Comparison of ENCODE assay signal across 18 cellular contexts in the genomic region with DNA sequence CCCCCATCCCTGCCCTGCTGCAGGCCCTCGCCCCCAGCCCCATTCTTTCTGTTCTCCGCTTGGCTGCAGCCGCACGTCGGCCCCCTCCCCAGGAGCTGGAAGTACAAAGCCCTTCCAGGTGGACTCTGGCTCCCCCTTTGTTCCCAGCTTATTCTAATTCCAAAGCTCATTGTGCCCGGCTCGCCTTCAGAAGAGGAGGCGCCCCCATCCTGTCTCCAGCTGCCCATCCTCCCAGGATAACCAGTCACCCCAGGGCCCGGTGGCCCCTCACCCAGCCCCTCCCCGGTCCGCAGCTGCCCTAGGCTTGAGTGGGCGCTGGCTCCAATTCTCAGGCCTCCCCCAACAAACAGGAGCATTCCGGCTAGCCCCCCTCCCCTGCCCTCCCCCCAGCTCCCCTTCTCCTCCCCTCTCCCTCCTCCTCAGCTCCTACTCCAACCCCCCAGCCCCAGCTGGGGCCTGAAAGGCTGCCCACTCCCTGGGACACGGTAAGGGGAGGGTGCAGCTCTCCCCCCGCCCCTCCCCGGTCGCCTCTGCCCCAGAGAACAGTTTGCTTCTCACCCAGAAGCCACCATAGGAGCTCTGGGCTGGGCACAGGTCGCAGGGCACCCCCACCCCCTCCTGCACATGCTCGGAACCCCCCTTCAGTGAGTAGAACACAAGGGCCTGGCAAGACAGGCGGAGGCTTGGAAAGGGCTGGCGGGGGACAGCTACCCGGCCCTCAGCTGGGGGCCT. TPM values are rescaled to one million over a fixed set of nuclear protein-coding genes. Genes with fewer than 3 reads are reported as not detected.
A peak's percentile ranks its signal among the peaks of the same experiment; 100 is the strongest.
DNase-seq lines count a peak whose midpoint lies in the region; ATAC-seq and TF ChIP-seq lines count a peak whose summit lies in the region.
"Had no signal": no experiment of that assay in that cellular context is flagged by ENCODE, and none has a peak within 500 bp of the region (broad histone marks: within the 10 kb centered on the region; RNA-seq: fewer than 3 reads in every experiment).

No MANE protein-coding gene starts in this region.

- no peak for TF ChIP-seq CTCF in coronary artery (IDR thresholded peaks at IDR 0.05)
- no peak for TF ChIP-seq CTCF in neural progenitor cell (IDR thresholded peaks at IDR 0.05)

- H4K20me1 ChIP-seq in neural progenitor cell (ENCODE audit: low read depth), result peaks cover 8% of the 10 kb centered on the region

- no peak for ATAC-seq in GM21529 (IDR thresholded peaks at IDR 0.05; ENCODE audit: unreplicated experiment)
- ATAC-seq: activated naive CD8-positive, alpha-beta T cell treated with anti-CD3 and anti-CD28 coated beads, Interleukin-2, amount 50 U/mL, for 24 hours; left cardiac atrium; Panc1; right lobe of liver; stimulated activated memory B cell treated with anti-CD40 and anti-IgM and Interleukin-4, amounts not matched to agents 10 μg/mL and 1 μg/mL and 100 μg/mL, for 72 hours had no signal

- H3K4me3 Mint-ChIP-seq in neural progenitor cell, result peak overlapping the region; percentile 15
- H3K4me3 Mint-ChIP-seq: activated B cell treated with CpG ODN at 0.5 μM for 24 hours; activated naive CD8-positive, alpha-beta T cell treated with anti-CD3 and anti-CD28 coated beads, Interleukin-2, amount 50 U/mL, for 24 hours; stimulated activated memory B cell treated with anti-CD40 and anti-IgM and Interleukin-4, amounts not matched to agents 10 μg/mL and 1 μg/mL and 100 μg/mL, for 72 hours had no signal

- H3K4me1 ChIP-seq in HUES6 (ENCODE audit: control insufficient read depth, insufficient read depth, low read length), result peaks cover 30% of the 10 kb centered on the region
- peaks cover 3% of the 10 kb centered on the region for H3K4me1 ChIP-seq in neural progenitor cell
- H3K4me1 ChIP-seq: BE2C, right lobe of liver had no signal

- H3K4me2 ChIP-seq in neural progenitor cell, result peak overlapping the region; percentile 89

- H3K36me3 ChIP-seq in HUES6 (ENCODE audit: control insufficient read depth, insufficient read depth, low read length) (no peaks in the 10 kb centered on the region; the same call in 1 of the 2 replicates), neural progenitor cell (no peaks in the 10 kb centered on the region)
- H3K36me3 ChIP-seq: BE2C, right lobe of liver had no signal

- no peak overlapping the region for H2AFZ ChIP-seq in neural progenitor cell (replicated peaks)

- H3K9ac ChIP-seq in HUES6 (ENCODE audit: low read length) (peak overlapping the region; percentile 22), neural progenitor cell (peak overlapping the region; percentile 58)

- H3K9me3 ChIP-seq in HUES6 (ENCODE audit: control insufficient read depth, insufficient read depth, low read depth, low read length), result peaks cover 22% of the 10 kb centered on the region
- no peaks in the 10 kb centered on the region for H3K9me3 ChIP-seq in neural progenitor cell (ENCODE audit: low read depth)
- H3K9me3 ChIP-seq: BE2C, right lobe of liver had no signal

- H3K27me3 ChIP-seq in HUES6 (ENCODE audit: control insufficient read depth, insufficient read depth, low read length), result no peaks in the 10 kb centered on the region
- no peaks in the 10 kb centered on the region for H3K27me3 ChIP-seq in neural progenitor cell
- H3K27me3 ChIP-seq: BE2C, right lobe of liver had no signal

- H3F3A ChIP-seq in neural progenitor cell (ENCODE audit: low read depth), result peaks cover 40% of the 10 kb centered on the region

- peaks cover 22% of the 10 kb centered on the region for H3K9me3 Mint-ChIP-seq in neural progenitor cell
- H3K9me3 Mint-ChIP-seq: activated B cell treated with CpG ODN at 0.5 μM for 24 hours; activated naive CD8-positive, alpha-beta T cell treated with anti-CD3 and anti-CD28 coated beads, Interleukin-2, amount 50 U/mL, for 24 hours; stimulated activated memory B cell treated with anti-CD40 and anti-IgM and Interleukin-4, amounts not matched to agents 10 μg/mL and 1 μg/mL and 100 μg/mL, for 72 hours had no signal

- H3K4me3 ChIP-seq in HUES6 (ENCODE audit: low read depth, low read length), result peak overlapping the region; percentile 38
- no peak overlapping the region for H3K4me3 ChIP-seq in coronary artery
- H3K4me3 ChIP-seq in neural progenitor cell, result peak overlapping the region; percentile 61
- H3K4me3 ChIP-seq: right lobe of liver had no signal

- H3K4me1 Mint-ChIP-seq in neural progenitor cell, result peaks cover 14% of the 10 kb centered on the region
- H3K4me1 Mint-ChIP-seq: activated B cell treated with CpG ODN at 0.5 μM for 24 hours; activated naive CD8-positive, alpha-beta T cell treated with anti-CD3 and anti-CD28 coated beads, Interleukin-2, amount 50 U/mL, for 24 hours had no signal

- H3K79me2 ChIP-seq in neural progenitor cell (ENCODE audit: low read depth), result peaks cover 25% of the 10 kb centered on the region

- DNase-seq in coronary artery (ENCODE audit: low spot score), result peak; percentile 33
- DNase-seq in neural progenitor cell (ENCODE audit: low spot score), result peak; percentile 94
- DNase-seq in NCI-H446 (lab: John Stamatoyannopoulos, UW), result no peak
- no peak for DNase-seq in germinal center (ENCODE audit: low spot score)
- DNase-seq: activated B cell treated with CpG ODN at 0.5 μM for 24 hours; activated naive CD8-positive, alpha-beta T cell treated with anti-CD3 and anti-CD28 coated beads, Interleukin-2, amount 50 U/mL, for 24 hours; BE2C; cerebellar nuclear complex; KG1; left cardiac atrium; naive B cell; NCI-H510A treated with DMSO at 0.1 percent for 48 hours; stimulated activated CD4-positive, alpha-beta T cell treated with anti-CD3 and anti-CD28 coated beads, Interleukin-4, amount 100 ng/mL, for 4 hours had no signal

- H3K27ac ChIP-seq in HUES6 (ENCODE audit: low read depth, low read length) (peak overlapping the region; percentile 27; the same call in 1 of the 2 replicates), coronary artery (no peak overlapping the region), neural progenitor cell (peak overlapping the region; percentile 97)
- H3K27ac ChIP-seq: right lobe of liver had no signal

- H3K36me3 Mint-ChIP-seq in neural progenitor cell, result peaks cover 2% of the 10 kb centered on the region
- H3K36me3 Mint-ChIP-seq: naive B cell; stimulated activated memory B cell treated with anti-CD40 and anti-IgM and Interleukin-4, amounts not matched to agents 10 μg/mL and 1 μg/mL and 100 μg/mL, for 72 hours had no signal

- peaks cover 3% of the 10 kb centered on the region for H3K27me3 Mint-ChIP-seq in neural progenitor cell (ENCODE audit: insufficient read depth, low read depth)

- H3K27ac Mint-ChIP-seq in neural progenitor cell, result no peak overlapping the region
- H3K27ac Mint-ChIP-seq: activated B cell treated with CpG ODN at 0.5 μM for 24 hours; activated naive CD8-positive, alpha-beta T cell treated with anti-CD3 and anti-CD28 coated beads, Interleukin-2, amount 50 U/mL, for 24 hours; naive B cell; stimulated activated memory B cell treated with anti-CD40 and anti-IgM and Interleukin-4, amounts not matched to agents 10 μg/mL and 1 μg/mL and 100 μg/mL, for 72 hours had no signal

RNA-seq across cellular contexts. Expression of a gene that starts 3.1 kb away (rescaled TPM):
- total RNA-seq in neural progenitor cell (ENCODE audit: low replicate concordance), result 94.1 and 191 TPM in 2 replicates

RNA-seq across cellular contexts. Expression of a gene that starts 11.0 kb away (rescaled TPM):
- total RNA-seq in neural progenitor cell (ENCODE audit: low replicate concordance), result 19.7 and 53.5 TPM in 2 replicates
- total RNA-seq: activated B cell treated with CpG ODN at 0.5 μM for 24 hours had no signal

RNA-seq across cellular contexts. Expression of a gene that starts 37.6 kb away (rescaled TPM):
- total RNA-seq in neural progenitor cell (ENCODE audit: low replicate concordance), result 0.21 and 2.0 TPM in 2 replicates
- total RNA-seq: activated B cell treated with CpG ODN at 0.5 μM for 24 hours, left cardiac atrium had no signal

RNA-seq across cellular contexts. Expression of a gene that starts 39.6 kb away (rescaled TPM):
- total RNA-seq in neural progenitor cell (ENCODE audit: low replicate concordance), result 52.5 and 68.7 TPM in 2 replicates

RNA-seq across cellular contexts. Expression of a gene that starts 40.0 kb away (rescaled TPM):
- 0.79 and 5.0 TPM in 2 replicates for total RNA-seq in neural progenitor cell (ENCODE audit: low replicate concordance)

Comparison
In these comparisons a context has a peak if more than half of its experiments do, and no peak if none do; other contexts are left out.
1. H3K27ac ChIP-seq: peak in HUES6 (single experiment) and neural progenitor cell (single experiment); none in coronary artery (0 of 2).
2. DNase-seq: peak in coronary artery (single experiment) and neural progenitor cell (single experiment); none in NCI-H446 (0 of 2) and germinal center (single experiment).